Comparison of ENCODE assay signal across 18 cellular contexts in genomic region chr10:77321868-77322267, GRCh38.
"Had no signal": no experiment of that assay in that cellular context is flagged by ENCODE, and none has a peak within 500 bp of the region (broad histone marks: within the 10 kb centered on the region; RNA-seq: fewer than 3 reads in every experiment).

No MANE protein-coding gene starts in this region.

- FAIRE-seq: kidney, TTC549 had no signal

- DNase-seq: activated B cell treated with CpG ODN at 0.5 μM for 24 hours; activated CD4-positive, alpha-beta T cell treated with anti-CD3 and anti-CD28 coated beads for 48 hours; activated CD8-positive, alpha-beta memory T cell treated with anti-CD3 and anti-CD28 coated beads, Interleukin-2, amount 50 U/mL, for 4 hours; activated CD8-positive, alpha-beta T cell treated with anti-CD3 and anti-CD28 coated beads for 36 hours; activated effector memory CD4-positive, alpha-beta T cell treated with anti-CD3 and anti-CD28 coated beads, Interleukin-2, amount 50 U/mL, for 16 hours; activated T-cell treated with anti-CD3 and anti-CD28 coated beads, Interleukin-2, amount 50 U/mL, for 48 hours; adrenal gland; body of pancreas; caudate nucleus; colonic mucosa; kidney; left ventricle myocardium inferior; naive thymus-derived CD8-positive, alpha-beta T cell; stimulated activated CD4-positive, alpha-beta T cell treated with anti-CD3 and anti-CD28 coated beads, Interleukin-2, amount 100 ng/mL, for 48 hours; thyroid gland had no signal

- H3K27me3 ChIP-seq: adrenal gland, body of pancreas, colonic mucosa, esophagus muscularis mucosa, thyroid gland had no signal

- H3K9me3 ChIP-seq: adrenal gland, body of pancreas, colonic mucosa, esophagus muscularis mucosa, left ventricle myocardium inferior, thyroid gland had no signal

- H3K4me1 ChIP-seq: adrenal gland, colonic mucosa, left ventricle myocardium inferior had no signal

- H3K27ac ChIP-seq: adrenal gland, body of pancreas, colonic mucosa, left ventricle myocardium inferior, thyroid gland had no signal

- H3K36me3 ChIP-seq: adrenal gland, colonic mucosa, esophagus muscularis mucosa, left ventricle myocardium inferior, thyroid gland had no signal

- ATAC-seq: activated CD8-positive, alpha-beta T cell treated with anti-CD3 and anti-CD28 coated beads for 36 hours; body of pancreas; naive thymus-derived CD8-positive, alpha-beta T cell; stimulated activated memory B cell treated with anti-CD40 and anti-IgM and Interleukin-4, amounts not matched to agents 10 μg/mL and 1 μg/mL and 100 μg/mL, for 72 hours had no signal

- H3K4me3 ChIP-seq: adrenal gland, body of pancreas, colonic mucosa, esophagus muscularis mucosa, left ventricle myocardium inferior, thyroid gland had no signal
